Comparison of ENCODE assay signal across 1 cellular context in the genomic region with DNA sequence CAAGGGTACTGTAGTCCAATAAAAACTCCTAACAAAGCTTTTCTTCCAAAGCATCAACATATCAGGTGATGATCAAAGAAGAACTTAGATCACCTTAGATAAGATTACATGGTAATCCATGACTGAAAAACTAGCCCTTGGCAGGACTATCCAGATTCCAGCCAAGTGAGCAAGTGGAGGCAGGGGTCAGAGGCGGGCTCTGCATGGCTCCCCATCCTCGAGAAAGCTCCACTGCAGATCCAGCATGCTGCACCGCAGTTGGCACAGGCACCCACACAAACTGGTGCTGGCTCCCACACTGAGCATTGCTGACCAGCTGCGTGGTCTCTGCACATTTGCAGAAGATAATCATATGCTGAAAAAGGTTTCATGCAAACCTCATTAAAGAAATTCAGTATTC.
TF ChIP-seq lines count a peak whose summit lies in the region.

No MANE protein-coding gene starts in this region.

TF ChIP-seq in H1, 55 proteins besides CTCF, POLR2A, EP300 and RAD21:
- TF ChIP-seq KDM5A (IDR thresholded peaks at IDR 0.05; ENCODE audit: low read length) (no peak), EGR1 (IDR thresholded peaks at IDR 0.05; ENCODE audit: borderline replicate concordance, low read depth, low read length) (no peak), SIN3A (conservative IDR thresholded peaks at IDR 0.05 in 1 of 2, IDR thresholded peaks at IDR 0.05 in 1 of 2; ENCODE audit: low read depth in 1 of 2, low read length in 2 of 2) (no peak), POU5F1 (IDR thresholded peaks at IDR 0.05; ENCODE audit: low read depth, low read length) (no peak), CEBPB (IDR thresholded peaks at IDR 0.05; ENCODE audit: low read depth, low read length) (no peak), HDAC6 (IDR thresholded peaks at IDR 0.05; ENCODE audit: low read depth, low read length) (no peak)
- TF ChIP-seq, protein P1, sequence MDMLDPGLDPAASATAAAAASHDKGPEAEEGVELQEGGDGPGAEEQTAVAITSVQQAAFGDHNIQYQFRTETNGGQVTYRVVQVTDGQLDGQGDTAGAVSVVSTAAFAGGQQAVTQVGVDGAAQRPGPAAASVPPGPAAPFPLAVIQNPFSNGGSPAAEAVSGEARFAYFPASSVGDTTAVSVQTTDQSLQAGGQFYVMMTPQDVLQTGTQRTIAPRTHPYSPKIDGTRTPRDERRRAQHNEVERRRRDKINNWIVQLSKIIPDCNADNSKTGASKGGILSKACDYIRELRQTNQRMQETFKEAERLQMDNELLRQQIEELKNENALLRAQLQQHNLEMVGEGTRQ (IDR thresholded peaks at IDR 0.05; ENCODE audit: low read length), result no peak
TF ChIP-seq in H1: peak in this region for 0.
